Comparison of ENCODE assay signal across 19 cellular contexts in genomic region chr2:228433706-228434105, GRCh38.
"Had no signal": no experiment of that assay in that cellular context is flagged by ENCODE, and none has a peak within 500 bp of the region (broad histone marks: within the 10 kb centered on the region; RNA-seq: fewer than 3 reads in every experiment).

No MANE protein-coding gene starts in this region.

- H3K4me2 ChIP-seq: smooth muscle cell had no signal

- H3K27ac ChIP-seq: dorsolateral prefrontal cortex, neutrophil, pancreas, testis, tibial artery had no signal

- H3K36me3 ChIP-seq: neutrophil, pancreas, tibial artery had no signal

- H3K27me3 ChIP-seq: dorsolateral prefrontal cortex, neutrophil, pancreas, testis, tibial artery had no signal

- H3K4me3 ChIP-seq: dorsolateral prefrontal cortex, lung, mucosa of descending colon, pancreas, smooth muscle cell, testis, tibial artery had no signal

- H3K4me1 ChIP-seq: pancreas, testis, tibial artery had no signal

- DNase-seq: cerebellar nuclear complex; dorsolateral prefrontal cortex; effector CD4-positive, alpha-beta T cell; immature natural killer cell; kidney; mesenchymal stem cell; mucosa of descending colon; naive B cell; pancreas; stimulated activated CD4-positive, alpha-beta T cell treated with anti-CD3 and anti-CD28 coated beads, Interleukin-12 subunit alpha, Interleukin-12 subunit beta, amount 100 ng/mL, for 4 hours; stimulated activated CD4-positive, alpha-beta T cell treated with anti-CD3 and anti-CD28 coated beads, Interleukin-1b, Interleukin-23, amount 100 ng/mL, for 48 hours; stimulated activated CD4-positive, alpha-beta T cell treated with anti-CD3 and anti-CD28 coated beads, Interleukin-4, amount 100 ng/mL, for 24 hours; stimulated activated naive CD8-positive, alpha-beta T cell treated with anti-CD3 and anti-CD28 coated beads, Interleukin-15, Interleukin-2, amounts not matched to agents 100 U/mL and 50 U/mL, for 24 hours; substantia nigra; testis; tibial artery had no signal

- H3K9me3 ChIP-seq: mucosa of descending colon, neutrophil, pancreas, testis, tibial artery had no signal
